14 cellular contexts compared by ENCODE assay signal in genomic region chr5:149174847-149175234, GRCh38. TPM values are rescaled to one million over a fixed set of nuclear protein-coding genes. Genes with fewer than 3 reads are reported as not detected.
DNase-seq lines count a peak whose midpoint lies in the region; TF ChIP-seq lines count a peak whose summit lies in the region.
"Had no signal": no experiment of that assay in that cellular context is flagged by ENCODE, and none has a peak within 500 bp of the region (broad histone marks: within the 10 kb centered on the region; RNA-seq: fewer than 3 reads in every experiment).

No MANE protein-coding gene starts in this region.

- H3K4me3 ChIP-seq in SJSA1 (no peak overlapping the region), smooth muscle cell (no peak overlapping the region)
- H3K4me3 ChIP-seq: BLaER1 treated with 17β-estradiol and CSF1 and Interleukin-3, amounts not matched to agents 10 nM and 100 nM had no signal

- peaks cover 26% of the 10 kb centered on the region for H3K27me3 Mint-ChIP-seq in glutamatergic neuron (ENCODE audit: unreplicated experiment)

- peak; percentile 55 for DNase-seq in ELR (ENCODE audit: low read depth)
- no peak for DNase-seq in SJSA1 (ENCODE audit: low read depth in 1 of 2, low spot score in 2 of 2)
- no peak for DNase-seq in glutamatergic neuron
- DNase-seq in smooth muscle cell (lab: John Stamatoyannopoulos, UW; ENCODE audit: unreplicated experiment), result no peak
- DNase-seq in COR-L47 (lab: John Stamatoyannopoulos, UW), result no peak
- no peak for DNase-seq in stimulated activated CD4-positive, alpha-beta T cell treated with anti-CD3 and anti-CD28 coated beads, Interleukin-4, amount 100 ng/mL, for 1 hour
- DNase-seq in DMS53 treated with DMSO at 0.1 percent for 48 hours (lab: John Stamatoyannopoulos, UW; ENCODE audit: unreplicated experiment), result no peak
- DNase-seq in hepatic stellate cell (ENCODE audit: low spot score), result no peak
- DNase-seq: activated CD4-positive, alpha-beta T cell treated with anti-CD3 and anti-CD28 coated beads for 48 hours; activated T-cell treated with anti-CD3 and anti-CD28 coated beads for 4 hours; NCI-H1105; T-helper 2 cell had no signal

- H3K27me3 ChIP-seq in SJSA1 (replicated peaks) (no peaks in the 10 kb centered on the region), smooth muscle cell (ENCODE audit: low read depth) (peaks cover 14% of the 10 kb centered on the region)
- H3K27me3 ChIP-seq: BLaER1 treated with 17β-estradiol and CSF1 and Interleukin-3, amounts not matched to agents 10 nM and 100 nM had no signal

- WGBS in smooth muscle cell (ENCODE audit: low lambda C conversion rate), result 96% methylated on average over 3 of the region's 3 CpGs

- peaks cover 5% of the 10 kb centered on the region for H3K36me3 Mint-ChIP-seq in glutamatergic neuron (ENCODE audit: unreplicated experiment)

- H3K79me2 ChIP-seq in smooth muscle cell (ENCODE audit: low read depth), result no peaks in the 10 kb centered on the region

- TF ChIP-seq CTCF in glutamatergic neuron (IDR thresholded peaks at IDR 0.05; ENCODE audit: partially characterized antibody, unreplicated experiment) (no peak), smooth muscle cell (IDR thresholded peaks at IDR 0.05; ENCODE audit: borderline replicate concordance, insufficient read depth, poor library complexity, severe bottlenecking) (no peak)

- H3K9me3 ChIP-seq in SJSA1 (replicated peaks) (no peaks in the 10 kb centered on the region), smooth muscle cell (replicated peaks; ENCODE audit: low read depth) (no peaks in the 10 kb centered on the region)
- H3K9me3 ChIP-seq: BLaER1 treated with 17β-estradiol and CSF1 and Interleukin-3, amounts not matched to agents 10 nM and 100 nM had no signal

- H3K27ac ChIP-seq in SJSA1, result peak overlapping the region; percentile 96
- H3K27ac ChIP-seq in smooth muscle cell (ENCODE audit: low read depth), result peak overlapping the region; percentile 79
- H3K27ac ChIP-seq: BLaER1 treated with 17β-estradiol and CSF1 and Interleukin-3, amounts not matched to agents 10 nM and 100 nM; parathyroid adenoma had no signal

- H3K36me3 ChIP-seq in SJSA1 (peaks cover 9% of the 10 kb centered on the region), smooth muscle cell (ENCODE audit: low read depth) (no peaks in the 10 kb centered on the region)
- H3K36me3 ChIP-seq: BLaER1 treated with 17β-estradiol and CSF1 and Interleukin-3, amounts not matched to agents 10 nM and 100 nM had no signal

- H3K9me3 Mint-ChIP-seq in glutamatergic neuron (ENCODE audit: unreplicated experiment), result peaks cover 21% of the 10 kb centered on the region

- peak overlapping the region; percentile 60 for H3K9ac ChIP-seq in smooth muscle cell (ENCODE audit: low read depth)
- H3K9ac ChIP-seq: BLaER1 treated with 17β-estradiol and CSF1 and Interleukin-3, amounts not matched to agents 10 nM and 100 nM; parathyroid adenoma had no signal

- no peaks in the 10 kb centered on the region for H4K20me1 ChIP-seq in smooth muscle cell (ENCODE audit: low read depth)
- H4K20me1 ChIP-seq: BLaER1 treated with 17β-estradiol and CSF1 and Interleukin-3, amounts not matched to agents 10 nM and 100 nM had no signal

- H2AFZ ChIP-seq in smooth muscle cell (ENCODE audit: low read depth), result no peak overlapping the region
- H2AFZ ChIP-seq: parathyroid adenoma had no signal

- peaks cover 64% of the 10 kb centered on the region for H3K4me1 Mint-ChIP-seq in glutamatergic neuron (ENCODE audit: low read depth, unreplicated experiment)

- H3F3A ChIP-seq in smooth muscle cell (ENCODE audit: low read depth), result no peaks in the 10 kb centered on the region

- H3K4me3 Mint-ChIP-seq in glutamatergic neuron (ENCODE audit: unreplicated experiment), result no peak overlapping the region

- H3K4me2 ChIP-seq in smooth muscle cell, result no peak overlapping the region
- H3K4me2 ChIP-seq: BLaER1 treated with 17β-estradiol and CSF1 and Interleukin-3, amounts not matched to agents 10 nM and 100 nM had no signal

- H3K4me1 ChIP-seq in SJSA1 (replicated peaks) (peaks cover 47% of the 10 kb centered on the region), smooth muscle cell (ENCODE audit: low read depth) (no peaks in the 10 kb centered on the region)
- H3K4me1 ChIP-seq: BLaER1 treated with 17β-estradiol and CSF1 and Interleukin-3, amounts not matched to agents 10 nM and 100 nM; parathyroid adenoma had no signal

- peak overlapping the region; percentile 90 for H3K27ac Mint-ChIP-seq in glutamatergic neuron (ENCODE audit: unreplicated experiment)

RNA-seq across cellular contexts. Expression of gene ABLIM3, which starts 33.5 kb away (rescaled TPM):
- 24.1 and 32.8 TPM in 2 replicates for total RNA-seq in SJSA1 (2014; rRNA removed; shearing (Covaris generic))
- total RNA-seq in glutamatergic neuron (ENCODE audit: unreplicated experiment) (19.0 TPM), smooth muscle cell (1.8 and 6.8 TPM in 2 replicates)
- polyA plus RNA-seq in smooth muscle cell, result 2.6 and 3.6 TPM in 2 replicates
